ENCODE assay signal across 11 cellular contexts in the genomic region with DNA sequence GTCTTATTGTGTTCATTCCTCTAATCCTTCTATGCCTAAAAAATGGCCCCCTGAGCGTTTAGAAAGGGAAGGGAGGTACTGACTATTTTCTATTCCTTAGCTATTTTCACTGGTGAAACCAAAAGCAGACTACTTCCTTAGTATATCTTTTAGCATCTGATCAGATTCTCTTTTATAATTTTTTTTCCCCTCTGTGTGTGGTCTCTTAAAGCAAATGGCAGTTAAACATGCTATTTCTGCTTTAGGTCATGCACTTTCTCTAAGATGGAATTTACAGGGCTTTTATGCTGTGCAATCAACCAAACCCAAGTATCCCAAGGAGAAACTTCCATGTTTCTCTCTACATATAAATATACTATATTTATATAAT. TPM values are rescaled to one million over a fixed set of nuclear protein-coding genes. Genes with fewer than 3 reads are reported as not detected.
DNase-seq lines count a peak whose midpoint lies in the region; ATAC-seq and TF ChIP-seq lines count a peak whose summit lies in the region.
"Had no signal": no experiment of that assay in that cellular context is flagged by ENCODE, and none has a peak within 500 bp of the region (broad histone marks: within the 10 kb centered on the region; RNA-seq: fewer than 3 reads in every experiment).

No MANE protein-coding gene starts in this region.

- POLR2A ChIA-PET in activated B cell treated with CpG ODN at 0.5 μM for 24 hours (lab: Charles Lee), result interaction anchor here (0.9 to 2.7 kb wide), 2 partner anchors 10 to 42 kb away, joined by 3 to 11 read pairs; partner anchors contain the start of gene ITM2B

- DNase-seq in T-helper 1 cell (no peak), activated B cell treated with CpG ODN at 0.5 μM for 24 hours (no peak), kidney glomerular epithelial cell (lab: John Stamatoyannopoulos, UW) (peak; percentile 54), stomach (no peak)
- DNase-seq: 8988T; activated CD4-positive, alpha-beta T cell treated with anti-CD3 and anti-CD28 coated beads for 1 hour; NCI-H1417 had no signal

- peak overlapping the region in 4 of 5 donors; percentile 73 to 87 (median 78) for H3K27ac ChIP-seq in stomach

- peak overlapping the region; percentile 5 for H3K27ac Mint-ChIP-seq in T-helper 1 cell treated with Interleukin-12 subunit alpha and Interleukin-12 subunit beta and Interleukin-4 antibody, amounts not matched to agents 30 μg/mL and 1 μg/mL, for 36 hours
- peak overlapping the region; percentile 10 for H3K27ac Mint-ChIP-seq in activated B cell treated with CpG ODN at 0.5 μM for 24 hours

- TF ChIP-seq EP300 in stomach (IDR thresholded peaks at IDR 0.05), result no peak

- 40 to 63% (median 58%) methylated on average over 1 of the region's 1 CpG for WGBS in stomach, 5 donors

- H3K4me1 Mint-ChIP-seq in T-helper 1 cell treated with Interleukin-12 subunit alpha and Interleukin-12 subunit beta and Interleukin-4 antibody, amounts not matched to agents 30 μg/mL and 1 μg/mL, for 36 hours (ENCODE audit: low read depth), result peaks cover 32% of the 10 kb centered on the region
- peaks cover 32% of the 10 kb centered on the region for H3K4me1 Mint-ChIP-seq in activated B cell treated with CpG ODN at 0.5 μM for 24 hours

- ATAC-seq in activated B cell treated with CpG ODN at 0.5 μM for 24 hours (ENCODE audit: low read depth), result no peak
- no peak for ATAC-seq in HG02973 (IDR thresholded peaks at IDR 0.05; ENCODE audit: unreplicated experiment)
- ATAC-seq in HG03342 (IDR thresholded peaks at IDR 0.05; ENCODE audit: unreplicated experiment), result no peak
- ATAC-seq in HG02610 (IDR thresholded peaks at IDR 0.05; ENCODE audit: unreplicated experiment), result no peak

- H3K27me3 ChIP-seq in stomach, result no peaks in the 10 kb centered on the region

- H3K9me3 ChIP-seq in stomach, result no peaks in the 10 kb centered on the region

- peaks cover 1% of the 10 kb centered on the region for H3K36me3 Mint-ChIP-seq in T-helper 1 cell treated with Interleukin-12 subunit alpha and Interleukin-12 subunit beta and Interleukin-4 antibody, amounts not matched to agents 30 μg/mL and 1 μg/mL, for 36 hours (ENCODE audit: low read depth)
- H3K36me3 Mint-ChIP-seq in activated B cell treated with CpG ODN at 0.5 μM for 24 hours (ENCODE audit: low read depth), result no peaks in the 10 kb centered on the region

- H3K36me3 ChIP-seq in stomach, result no peaks in the 10 kb centered on the region

- TF ChIP-seq CTCF in activated B cell treated with CpG ODN at 0.5 μM for 24 hours (IDR thresholded peaks at IDR 0.05) (no peak), stomach (IDR thresholded peaks at IDR 0.05) (no peak)

- TF ChIP-seq POLR2A in stomach (IDR thresholded peaks at IDR 0.05), result no peak

- intact Hi-C loops in activated B cell treated with CpG ODN at 0.5 μM for 24 hours (cut with micrococcal nuclease), result no loop called here
- intact Hi-C loops in stomach (cut with DNase I; ENCODE audit: low total_unique reads), result no loop called here

- peaks cover 0 to 27% (median 13%) of the 10 kb centered on the region in 4 donors for H3K4me1 ChIP-seq in stomach

- H3K27me3 Mint-ChIP-seq in T-helper 1 cell treated with Interleukin-12 subunit alpha and Interleukin-12 subunit beta and Interleukin-4 antibody, amounts not matched to agents 30 μg/mL and 1 μg/mL, for 36 hours (ENCODE audit: low read depth), result peaks cover 41% of the 10 kb centered on the region
- no peaks in the 10 kb centered on the region for H3K27me3 Mint-ChIP-seq in activated B cell treated with CpG ODN at 0.5 μM for 24 hours

- H3K4me3 ChIP-seq in stomach, result peak overlapping the region in 3 of 4 donors; percentile 28 to 36 (median 29)

- CTCF ChIA-PET in activated B cell treated with CpG ODN at 0.5 μM for 24 hours (lab: Charles Lee), result no interaction called here

- no peaks in the 10 kb centered on the region for H3K9me3 Mint-ChIP-seq in T-helper 1 cell treated with Interleukin-12 subunit alpha and Interleukin-12 subunit beta and Interleukin-4 antibody, amounts not matched to agents 30 μg/mL and 1 μg/mL, for 36 hours
- no peaks in the 10 kb centered on the region for H3K9me3 Mint-ChIP-seq in activated B cell treated with CpG ODN at 0.5 μM for 24 hours

- no peak overlapping the region for H3K4me3 Mint-ChIP-seq in T-helper 1 cell treated with Interleukin-12 subunit alpha and Interleukin-12 subunit beta and Interleukin-4 antibody, amounts not matched to agents 30 μg/mL and 1 μg/mL, for 36 hours
- H3K4me3 Mint-ChIP-seq in activated B cell treated with CpG ODN at 0.5 μM for 24 hours, result peak overlapping the region; percentile 15

RNA-seq across cellular contexts. Expression of gene ITM2B, which starts 10.0 kb away (rescaled TPM):
- total RNA-seq in activated B cell treated with CpG ODN at 0.5 μM for 24 hours, result 102 and 114 TPM in 2 replicates
- total RNA-seq in stomach, result 100 to 1,000 TPM; 271 to 419 (median 293) TPM
- 100 to 1,000 TPM; 113 to 359 (median 141) TPM for polyA plus RNA-seq in stomach
